Comparison of ENCODE assay signal across 30 cellular contexts in the genomic region with DNA sequence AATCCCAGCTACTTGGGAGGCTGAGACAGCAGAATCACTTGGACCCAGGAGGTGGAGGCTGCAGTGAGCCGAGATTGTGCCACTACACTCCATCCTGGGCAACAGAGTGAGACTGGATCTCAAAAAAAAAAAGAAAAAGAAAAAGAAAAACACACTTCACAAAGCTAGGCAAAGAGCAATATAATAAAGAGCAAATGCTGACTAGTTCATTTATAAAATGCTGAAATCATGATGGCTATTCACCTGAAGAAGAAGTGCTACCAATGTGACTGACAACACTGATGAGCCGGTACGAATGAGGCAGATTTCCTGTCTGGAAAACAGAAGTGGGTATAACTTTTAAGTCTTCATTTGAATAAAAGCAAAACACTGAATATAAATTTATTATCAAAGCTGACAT. TPM values are rescaled to one million over a fixed set of nuclear protein-coding genes. Genes with fewer than 3 reads are reported as not detected.
"Had no signal": no experiment of that assay in that cellular context is flagged by ENCODE, and none has a peak within 500 bp of the region (broad histone marks: within the 10 kb centered on the region; RNA-seq: fewer than 3 reads in every experiment).

No MANE protein-coding gene starts in this region.

- H3K27ac ChIP-seq: coronary artery, dorsolateral prefrontal cortex, esophagus muscularis mucosa, gastrocnemius medialis, heart right ventricle, left lung, lower lobe of right lung had no signal

- H3K4me3 ChIP-seq: coronary artery, dorsolateral prefrontal cortex, esophagus muscularis mucosa, gastrocnemius medialis, heart right ventricle, left lung, lower lobe of right lung, mucosa of descending colon had no signal

- H3K27me3 ChIP-seq: dorsolateral prefrontal cortex, esophagus muscularis mucosa, gastrocnemius medialis, heart right ventricle, left lung had no signal

- H3K4me1 ChIP-seq: esophagus muscularis mucosa, left lung, lower lobe of right lung had no signal

- FAIRE-seq: colon, endothelial cell of umbilical vein, kidney had no signal

- ATAC-seq: gastrocnemius medialis; heart right ventricle; left cardiac atrium; left lung; left ventricle myocardium superior; lower lobe of right lung; mucosa of descending colon; naive thymus-derived CD8-positive, alpha-beta T cell had no signal

- DNase-seq: dermis blood vessel endothelial cell; dorsolateral prefrontal cortex; effector CD4-positive, alpha-beta T cell; effector memory CD4-positive, alpha-beta T cell; foreskin fibroblast; foreskin melanocyte; gastrocnemius medialis; glutamatergic neuron; heart right ventricle; hypothalamus; immature natural killer cell; islet precursor cell; kidney; kidney glomerular epithelial cell; left cardiac atrium; left lung; left ventricle myocardium superior; lower lobe of right lung; mesenchymal stem cell; mucosa of descending colon; naive B cell; naive thymus-derived CD8-positive, alpha-beta T cell had no signal

- H3K9me3 ChIP-seq: esophagus muscularis mucosa, gastrocnemius medialis, heart right ventricle, left lung, lower lobe of right lung, mucosa of descending colon had no signal

RNA-seq across cellular contexts. Expression of a gene that starts 37.9 kb away (rescaled TPM):
- total RNA-seq: dermis blood vessel endothelial cell; endothelial cell of umbilical vein; epithelial cell of proximal tubule; glomerular endothelial cell; heart right ventricle; left cardiac atrium; left ventricle myocardium superior; lung microvascular endothelial cell; myocyte; naive thymus-derived CD8-positive, alpha-beta T cell had no signal
- polyA plus RNA-seq: endothelial cell of umbilical vein had no signal
